Comparison of ENCODE assay signal across 11 cellular contexts in genomic region chr19:40623403-40624239, GRCh38. TPM values are rescaled to one million over a fixed set of nuclear protein-coding genes. Genes with fewer than 3 reads are reported as not detected.
DNase-seq lines count a peak whose midpoint lies in the region; ATAC-seq, FAIRE-seq and TF ChIP-seq lines count a peak whose summit lies in the region.
"Had no signal": no experiment of that assay in that cellular context is flagged by ENCODE, and none has a peak within 500 bp of the region (broad histone marks: within the 10 kb centered on the region; RNA-seq: fewer than 3 reads in every experiment).

No MANE protein-coding gene starts in this region.

- H3K4me3 ChIP-seq in endothelial cell of umbilical vein (replicated peaks in 1 of 3; ENCODE audit: insufficient read depth in 1 of 3, low read depth in 1 of 3, low read length in 3 of 3) = no peak overlapping the region
- no peak overlapping the region for H3K4me3 ChIP-seq in pancreas

- POLR2A ChIA-PET in endothelial cell of umbilical vein (lab: Charles Lee) = no interaction called here

- DNase-seq in DMS 273 (lab: John Stamatoyannopoulos, UW; ENCODE audit: unreplicated experiment) = peak; percentile 79
- DNase-seq in DMS 273 treated with DMSO at 0.1 percent for 48 hours (lab: John Stamatoyannopoulos, UW) = no peak
- peak; percentile 87 for DNase-seq in NCI-H526 treated with DMSO at 0.1 percent for 48 hours (lab: John Stamatoyannopoulos, UW)
- no peak for DNase-seq in endothelial cell of umbilical vein (ENCODE audit: low read depth, low spot score)
- DNase-seq in pancreas = peak in 4 of 6 donors; percentile 16 to 70 (median 46)
- DNase-seq in stimulated activated CD4-positive, alpha-beta T cell treated with anti-CD3 and anti-CD28 coated beads, Interleukin-2, amount 100 ng/mL, for 48 hours = no peak
- no peak for DNase-seq in HTR-8/SVneo (ENCODE audit: insufficient read length, low spot score)
- DNase-seq in NCI-H524 (lab: John Stamatoyannopoulos, UW) = no peak

- H3K9me1 ChIP-seq in endothelial cell of umbilical vein (replicated peaks; ENCODE audit: control insufficient read depth, extremely low read depth, insufficient read depth, low read length) = no peaks in the 10 kb centered on the region

- H2AFZ ChIP-seq in endothelial cell of umbilical vein (ENCODE audit: low read depth, low read length) = peak overlapping the region; percentile 28

- no peak overlapping the region for H3K27ac ChIP-seq in endothelial cell of umbilical vein (ENCODE audit: insufficient read depth, low read depth, low read length)
- no peak overlapping the region for H3K27ac ChIP-seq in pancreas
- H3K27ac ChIP-seq: neutrophil had no signal

- no peaks in the 10 kb centered on the region for H3K79me2 ChIP-seq in endothelial cell of umbilical vein (ENCODE audit: control insufficient read depth, insufficient read depth, low read length)

- no peaks in the 10 kb centered on the region for H3K4me1 ChIP-seq in endothelial cell of umbilical vein (ENCODE audit: control insufficient read depth, extremely low read depth, insufficient read depth, low read length)
- H3K4me1 ChIP-seq in pancreas = no peaks in the 10 kb centered on the region

- WGBS in pancreas, 2 donors = 59 to 68% methylated on average over 41 of the region's 41 CpGs

- dilution Hi-C loops in endothelial cell of umbilical vein (cut with MboI; ENCODE audit: extremely low pct_ligation_motif_present, low sequenced_read_pairs) = no loop called here

- no peaks in the 10 kb centered on the region for H3K27me3 ChIP-seq in endothelial cell of umbilical vein (ENCODE audit: control insufficient read depth in 2 of 2, insufficient read depth in 2 of 2, low read length in 2 of 2)
- H3K27me3 ChIP-seq in pancreas = no peaks in the 10 kb centered on the region
- H3K27me3 ChIP-seq: neutrophil had no signal

- BruUV-seq in endothelial cell of umbilical vein (replicated peaks; lab: Mats Ljungman, UMichigan) = no TSS peak

- H3K9me3 ChIP-seq in endothelial cell of umbilical vein (replicated peaks; ENCODE audit: control insufficient read depth, insufficient read depth, low read length) = no peaks in the 10 kb centered on the region
- no peaks in the 10 kb centered on the region for H3K9me3 ChIP-seq in pancreas
- H3K9me3 ChIP-seq: neutrophil had no signal

- no peaks in the 10 kb centered on the region for H4K20me1 ChIP-seq in endothelial cell of umbilical vein (replicated peaks; ENCODE audit: control insufficient read depth, extremely low read depth, insufficient read depth, low read length)

- no peak for TF ChIP-seq CTCF in endothelial cell of umbilical vein (IDR thresholded peaks at IDR 0.05; ENCODE audit: extremely low read depth in 1 of 2, insufficient read depth in 1 of 2, low read depth in 1 of 2, low read length in 2 of 2)
- TF ChIP-seq CTCF in pancreas (IDR thresholded peaks at IDR 0.05) = no peak

- no peak for TF ChIP-seq POLR2A in endothelial cell of umbilical vein (IDR thresholded peaks at IDR 0.05; ENCODE audit: low read depth, low read length)

- peak overlapping the region; percentile 14 for H3K4me2 ChIP-seq in endothelial cell of umbilical vein (ENCODE audit: insufficient read depth, low read length)

- intact Hi-C loops in endothelial cell of umbilical vein (cut with micrococcal nuclease) = no loop called here
- intact Hi-C loops in pancreas (cut with DNase I) = no loop called here

- H3K36me3 ChIP-seq in endothelial cell of umbilical vein (ENCODE audit: control insufficient read depth in 2 of 2, extremely low read depth in 1 of 2, insufficient read depth in 2 of 2, low read length in 2 of 2) (no peaks in the 10 kb centered on the region), pancreas (no peaks in the 10 kb centered on the region)
- H3K36me3 ChIP-seq: neutrophil had no signal

- no peak overlapping the region for H3K9ac ChIP-seq in endothelial cell of umbilical vein (replicated peaks; ENCODE audit: extremely low read depth, insufficient read depth, low read length)

- CTCF ChIA-PET in endothelial cell of umbilical vein (lab: Charles Lee) = interaction anchor here (3.3 kb wide), 1 partner anchor 10 kb away, joined by 28 read pairs; no protein-coding TSS in a partner anchor

- ATAC-seq in pancreas = peak; percentile 50 to 74 (median 66)

- FAIRE-seq in endothelial cell of umbilical vein (lab: Jason Lieb, UNC) = peak; percentile 52
- no peak for FAIRE-seq in pancreas (lab: Jason Lieb, UNC)
- FAIRE-seq in HTR-8/SVneo (lab: Jason Lieb, UNC) = no peak
- FAIRE-seq: A204.1, colon had no signal

TF ChIP-seq in endothelial cell of umbilical vein, 7 proteins besides CTCF, POLR2A, EP300 and RAD21:
- no peak for TF ChIP-seq GATA2 (IDR thresholded peaks at IDR 0.05; ENCODE audit: insufficient read depth, insufficient read length, low read depth, low read length)
- TF ChIP-seq, protein P1, sequence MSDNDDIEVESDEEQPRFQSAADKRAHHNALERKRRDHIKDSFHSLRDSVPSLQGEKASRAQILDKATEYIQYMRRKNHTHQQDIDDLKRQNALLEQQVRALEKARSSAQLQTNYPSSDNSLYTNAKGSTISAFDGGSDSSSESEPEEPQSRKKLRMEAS (IDR thresholded peaks at IDR 0.05; ENCODE audit: insufficient read depth, insufficient read length) = no peak
- TF ChIP-seq JUN (IDR thresholded peaks at IDR 0.05; ENCODE audit: borderline replicate concordance, insufficient read depth, insufficient read length, low read depth) = no peak
- TF ChIP-seq MYC (IDR thresholded peaks at IDR 0.05; ENCODE audit: low read depth, low read length) = no peak
- no peak for TF ChIP-seq EZH2 (IDR thresholded peaks at IDR 0.05; ENCODE audit: borderline replicate concordance, low read depth, low read length, severe bottlenecking)
- TF ChIP-seq POLR2AphosphoS5 (IDR thresholded peaks at IDR 0.05; ENCODE audit: insufficient read depth, low read depth, low read length) = no peak
- TF ChIP-seq FOS (IDR thresholded peaks at IDR 0.05; ENCODE audit: borderline replicate concordance, insufficient read depth, low read length) = no peak

RNA-seq across cellular contexts. Expression of gene LTBP4, which starts 22.5 kb away (rescaled TPM):
- total RNA-seq in endothelial cell of umbilical vein = 38.0 and 67.4 TPM in 2 replicates
- 25.9 and 31.4 TPM in 2 replicates for polyA plus RNA-seq in endothelial cell of umbilical vein
- polyA plus RNA-seq in endothelial cell of umbilical vein (2011; cell fraction: cytosol; rRNA removed) = 17.5 and 20.4 TPM in 2 replicates
- polyA plus RNA-seq in endothelial cell of umbilical vein (2011; cell fraction: nucleus; rRNA removed) = 93.6 and 95.8 TPM in 2 replicates
- 72.8 and 137 TPM in 2 replicates for polyA plus RNA-seq in endothelial cell of umbilical vein (2012)
- polyA minus RNA-seq in endothelial cell of umbilical vein = 18.8 and 20.0 TPM in 2 replicates
- 34.3 TPM for polyA minus RNA-seq in endothelial cell of umbilical vein (2011; cell fraction: cytosol; rRNA and poly(A)+ RNA removed)
- polyA minus RNA-seq in endothelial cell of umbilical vein (2011; cell fraction: nucleus; rRNA and poly(A)+ RNA removed) = 17.3 and 24.0 TPM in 2 replicates
- total RNA-seq in pancreas = 10 to 100 TPM; 18.7 to 48.9 (median 23.9) TPM
- polyA plus RNA-seq in pancreas = 10 to 100 TPM; 32.4 to 44.9 TPM

RNA-seq across cellular contexts. Expression of gene SHKBP1, which starts 46.9 kb away (rescaled TPM):
- total RNA-seq in endothelial cell of umbilical vein (100 and 106 TPM in 2 replicates), pancreas (10 to 100 TPM; 18.2 to 40.3 (median 22.7) TPM)
- polyA plus RNA-seq in endothelial cell of umbilical vein (113 and 171 TPM in 2 replicates), pancreas (10 to 100 TPM; 73.3 to 86.2 TPM)
- polyA plus RNA-seq in endothelial cell of umbilical vein (2011; cell fraction: cytosol; rRNA removed) = 67.5 and 75.3 TPM in 2 replicates
- 115 and 165 TPM in 2 replicates for polyA plus RNA-seq in endothelial cell of umbilical vein (2011; cell fraction: nucleus; rRNA removed)
- polyA plus RNA-seq in endothelial cell of umbilical vein (2012) = 90.1 and 118 TPM in 2 replicates
- 56.6 and 78.9 TPM in 2 replicates for polyA minus RNA-seq in endothelial cell of umbilical vein
- polyA minus RNA-seq in endothelial cell of umbilical vein (2011; cell fraction: cytosol; rRNA and poly(A)+ RNA removed) = 72.2 TPM
- 28.8 and 52.6 TPM in 2 replicates for polyA minus RNA-seq in endothelial cell of umbilical vein (2011; cell fraction: nucleus; rRNA and poly(A)+ RNA removed)

Comparison
In these comparisons a context has a peak if more than half of its experiments do, and no peak if none do; other contexts are left out.
1. DNase-seq: peak in DMS 273 (single experiment), NCI-H526 treated with DMSO at 0.1 percent for 48 hours (single experiment) and pancreas (4 of 6); none in DMS 273 treated with DMSO at 0.1 percent for 48 hours (single experiment), endothelial cell of umbilical vein (single experiment), stimulated activated CD4-positive, alpha-beta T cell treated with anti-CD3 and anti-CD28 coated beads, Interleukin-2, amount 100 ng/mL, for 48 hours (0 of 2), HTR-8/SVneo (single experiment) and NCI-H524 (0 of 2).